In genomic region chr6:51273228-51273961, GRCh38 we compare ENCODE assay signal across 11 cellular contexts.
A peak's percentile ranks its signal among the peaks of the same experiment; 100 is the strongest.
DNase-seq lines count a peak whose midpoint lies in the region; ATAC-seq and TF ChIP-seq lines count a peak whose summit lies in the region.
"Had no signal": no experiment of that assay in that cellular context is flagged by ENCODE, and none has a peak within 500 bp of the region (broad histone marks: within the 10 kb centered on the region; RNA-seq: fewer than 3 reads in every experiment).

No MANE protein-coding gene starts in this region.

- TF ChIP-seq POLR2A in NB4 (IDR thresholded peaks at IDR 0.05; ENCODE audit: extremely low read depth, insufficient read length), result no peak

- DNase-seq in CD14-positive monocyte (ENCODE audit: low spot score), result no peak
- peak; percentile 24 for DNase-seq in NB4 (ENCODE audit: low read depth)
- peak; percentile 24 for DNase-seq in WTC11 (ENCODE audit: low spot score)
- DNase-seq in mesendoderm, result peak; percentile 45
- no peak for DNase-seq in DMS 273 (lab: John Stamatoyannopoulos, UW; ENCODE audit: unreplicated experiment)
- DNase-seq in NK-92 treated with Interleukin-12 subunit alpha and Interleukin-12 subunit beta, amount 100 ng/mL, for 24 hours (lab: John Stamatoyannopoulos, UW), result no peak
- no peak for DNase-seq in glomerular visceral epithelial cell (ENCODE audit: extremely low spot score)
- DNase-seq: activated gamma-delta T cell treated with Interleukin-2 at 50 U/mL for 16 hours, NCI-H446 had no signal

- H3K9ac ChIP-seq in mesendoderm (ENCODE audit: low read length), result no peak overlapping the region

- no peak overlapping the region for H2BK15ac ChIP-seq in mesendoderm (replicated peaks; ENCODE audit: low read depth)

- no peaks in the 10 kb centered on the region for H3K79me1 ChIP-seq in mesendoderm (ENCODE audit: low read length)

- no peak overlapping the region for H4K5ac ChIP-seq in mesendoderm (ENCODE audit: low read length)

- H3K4me3 Mint-ChIP-seq in CD14-positive monocyte, result peak overlapping the region; percentile 42 to 87
- H3K4me3 Mint-ChIP-seq in WTC11, result no peak overlapping the region

- no peak overlapping the region for H2AK5ac ChIP-seq in mesendoderm (ENCODE audit: low read length)

- no CpG with 5 or more reads among the region's 5 CpGs for whole genome bisulfite sequencing in mesendoderm (ENCODE audit: extremely low coverage, insufficient coverage, low lambda C conversion rate)

- no peak overlapping the region for H4K8ac ChIP-seq in mesendoderm (ENCODE audit: low read depth, low read length)

- H3K9me3 Mint-ChIP-seq in CD14-positive monocyte, result peaks cover 0 to 8% (median 7%) of the 10 kb centered on the region in 7 donors
- H3K9me3 Mint-ChIP-seq in WTC11, result no peaks in the 10 kb centered on the region

- H3K56ac ChIP-seq in mesendoderm (ENCODE audit: low read length), result no peak overlapping the region

- POLR2A ChIA-PET in WTC11 (lab: Charles Lee), result no interaction called here

- H2BK5ac ChIP-seq in mesendoderm (ENCODE audit: low read length), result no peak overlapping the region

- H3K27me3 ChIP-seq in mesendoderm (ENCODE audit: insufficient read depth, low read length, poor library complexity), result no peaks in the 10 kb centered on the region
- H3K27me3 ChIP-seq: upper lobe of left lung had no signal

- ATAC-seq in WTC11, result peak; percentile 87
- no peak for ATAC-seq in GM19351 (IDR thresholded peaks at IDR 0.05; ENCODE audit: unreplicated experiment)

- H3K36me3 Mint-ChIP-seq in CD14-positive monocyte (no peaks in the 10 kb centered on the region), WTC11 (no peaks in the 10 kb centered on the region)

- H3K4me1 Mint-ChIP-seq in CD14-positive monocyte (peaks cover 59% of the 10 kb centered on the region), WTC11 (peaks cover 11% of the 10 kb centered on the region)

- no peaks in the 10 kb centered on the region for H3K79me2 ChIP-seq in mesendoderm (ENCODE audit: control insufficient read depth, insufficient read depth, low read length)

- no peak overlapping the region for H3K18ac ChIP-seq in mesendoderm (ENCODE audit: low read length)

- H3K27me3 Mint-ChIP-seq in CD14-positive monocyte (ENCODE audit: low read depth in 3 of 3), result peaks cover 0 to 2% (median 0%) of the 10 kb centered on the region in 3 donors
- no peaks in the 10 kb centered on the region for H3K27me3 Mint-ChIP-seq in WTC11 (ENCODE audit: low read depth)

- H3K4me1 ChIP-seq in mesendoderm (ENCODE audit: control insufficient read depth, low read depth, low read length), result no peaks in the 10 kb centered on the region
- H3K4me1 ChIP-seq: upper lobe of left lung had no signal

- no peak overlapping the region for H3K4ac ChIP-seq in mesendoderm (ENCODE audit: low read depth, low read length)

- H3K27ac Mint-ChIP-seq in CD14-positive monocyte (peak overlapping the region; percentile 72 to 91 (median 89)), WTC11 (no peak overlapping the region)

- CTCF ChIA-PET in WTC11 (lab: Charles Lee), result no interaction called here

- no peak overlapping the region for H2BK120ac ChIP-seq in mesendoderm (ENCODE audit: low read depth, low read length)

- H3K27ac ChIP-seq in mesendoderm (ENCODE audit: low read depth, low read length), result no peak overlapping the region
- H3K27ac ChIP-seq: upper lobe of left lung had no signal

- TF ChIP-seq CTCF in CD14-positive monocyte (IDR thresholded peaks at IDR 0.05) (no peak), NB4 (IDR thresholded peaks at IDR 0.05; ENCODE audit: low read depth, low read length) (no peak), WTC11 (IDR thresholded peaks at IDR 0.05) (no peak)

- no peak overlapping the region for H3K23ac ChIP-seq in mesendoderm (ENCODE audit: low read length)

- no peak overlapping the region for H3K4me3 ChIP-seq in NB4 (ENCODE audit: low read depth, low read length)
- H3K4me3 ChIP-seq in mesendoderm (ENCODE audit: low read length), result no peak overlapping the region
- H3K4me3 ChIP-seq: upper lobe of left lung had no signal

- no peak overlapping the region for H3K4me2 ChIP-seq in mesendoderm (ENCODE audit: low read length)

- intact Hi-C loops in CD14-positive monocyte (cut with micrococcal nuclease), result no loop called here

- no peaks in the 10 kb centered on the region for H3K36me3 ChIP-seq in mesendoderm (ENCODE audit: control insufficient read depth, insufficient read depth, low read length)
- H3K36me3 ChIP-seq: upper lobe of left lung had no signal

TF ChIP-seq in WTC11, 78 proteins besides CTCF, POLR2A, EP300 and RAD21:
- TF ChIP-seq E2F5 (CRISPR knock-in tag; IDR thresholded peaks at IDR 0.05) (no peak), PRRX2 (CRISPR knock-in tag; IDR thresholded peaks at IDR 0.05) (no peak), ZBTB43 (CRISPR knock-in tag; IDR thresholded peaks at IDR 0.05) (no peak), ZNF532 (CRISPR knock-in tag; IDR thresholded peaks at IDR 0.05; ENCODE audit: borderline replicate concordance) (no peak), ESRRA (CRISPR knock-in tag; IDR thresholded peaks at IDR 0.05; ENCODE audit: borderline replicate concordance) (no peak)

Comparison
In these comparisons a context has a peak if more than half of its experiments do, and no peak if none do; other contexts are left out.
1. DNase-seq: peak in NB4 (single experiment), WTC11 (single experiment) and mesendoderm (single experiment); none in CD14-positive monocyte (single experiment), DMS 273 (single experiment), NK-92 treated with Interleukin-12 subunit alpha and Interleukin-12 subunit beta, amount 100 ng/mL, for 24 hours (single experiment) and glomerular visceral epithelial cell (single experiment).